8 cellular contexts compared by ENCODE assay signal in genomic region chr1:94061513-94062443, GRCh38. TPM values are rescaled to one million over a fixed set of nuclear protein-coding genes. Genes with fewer than 3 reads are reported as not detected.
DNase-seq lines count a peak whose midpoint lies in the region; ATAC-seq and TF ChIP-seq lines count a peak whose summit lies in the region.

No MANE protein-coding gene starts in this region.

- no peaks in the 10 kb centered on the region for H3K36me3 Mint-ChIP-seq in activated naive CD8-positive, alpha-beta T cell treated with anti-CD3 and anti-CD28 coated beads, Interleukin-2, amount 10 ng/mL, durations not matched to agents 7 days and 5 days

- H3K9me3 Mint-ChIP-seq in activated naive CD8-positive, alpha-beta T cell treated with anti-CD3 and anti-CD28 coated beads, Interleukin-2, amount 10 ng/mL, durations not matched to agents 7 days and 5 days: no peaks in the 10 kb centered on the region

- H3K4me1 Mint-ChIP-seq in activated naive CD8-positive, alpha-beta T cell treated with anti-CD3 and anti-CD28 coated beads, Interleukin-2, amount 10 ng/mL, durations not matched to agents 7 days and 5 days: peaks cover 3% of the 10 kb centered on the region

- H3K27ac Mint-ChIP-seq in activated naive CD8-positive, alpha-beta T cell treated with anti-CD3 and anti-CD28 coated beads, Interleukin-2, amount 10 ng/mL, durations not matched to agents 7 days and 5 days: no peak overlapping the region

- POLR2A ChIA-PET in activated naive CD8-positive, alpha-beta T cell treated with anti-CD3 and anti-CD28 coated beads, Interleukin-2, amount 10 ng/mL, durations not matched to agents 7 days and 5 days (lab: Charles Lee): no interaction called here

- DNase-seq in DMS153 (lab: John Stamatoyannopoulos, UW): peak; percentile 13
- peak; percentile 88 for DNase-seq in NCI-H82 (lab: John Stamatoyannopoulos, UW)
- peak; percentile 39 for DNase-seq in activated naive CD8-positive, alpha-beta T cell treated with anti-CD3 and anti-CD28 coated beads, Interleukin-2, amount 10 ng/mL, durations not matched to agents 7 days and 5 days
- DNase-seq in left ventricle myocardium superior: peak; percentile 63
- DNase-seq in retinal pigment epithelial cell (ENCODE audit: low read depth): no peak
- no peak for DNase-seq in NK-92 (lab: John Stamatoyannopoulos, UW; ENCODE audit: unreplicated experiment)

- intact Hi-C loops in left ventricle myocardium superior (cut with micrococcal nuclease): loop anchor here (5.0 to 10.0 kb wide), 2 partner anchors 153 to 276 kb away; no protein-coding TSS in a partner anchor

- H3K27me3 Mint-ChIP-seq in activated naive CD8-positive, alpha-beta T cell treated with anti-CD3 and anti-CD28 coated beads, Interleukin-2, amount 10 ng/mL, durations not matched to agents 7 days and 5 days: peaks cover 20% of the 10 kb centered on the region

- peak; percentile 92 for TF ChIP-seq CTCF in retinal pigment epithelial cell (conservative IDR thresholded peaks at IDR 0.05; ENCODE audit: low read depth, low read length)

- H3K4me3 Mint-ChIP-seq in activated naive CD8-positive, alpha-beta T cell treated with anti-CD3 and anti-CD28 coated beads, Interleukin-2, amount 10 ng/mL, durations not matched to agents 7 days and 5 days: no peak overlapping the region

- ATAC-seq in GM19351 (IDR thresholded peaks at IDR 0.05; ENCODE audit: unreplicated experiment) (peak; percentile 92), HG03432 (IDR thresholded peaks at IDR 0.05; ENCODE audit: unreplicated experiment) (peak; percentile 83), left ventricle myocardium superior (peak; percentile 80)
- peak; percentile 70 for ATAC-seq in activated naive CD8-positive, alpha-beta T cell treated with anti-CD3 and anti-CD28 coated beads, Interleukin-2, amount 10 ng/mL, durations not matched to agents 7 days and 5 days (ENCODE audit: low read depth)

- no peak overlapping the region for H3K4me3 ChIP-seq in retinal pigment epithelial cell (ENCODE audit: low read length)

RNA-seq across cellular contexts. Expression of gene ABCA4, which starts 59.2 kb away (rescaled TPM):
- not detected for total RNA-seq in activated naive CD8-positive, alpha-beta T cell treated with anti-CD3 and anti-CD28 coated beads, Interleukin-2, amount 10 ng/mL, durations not matched to agents 7 days and 5 days
- 0.55 TPM for total RNA-seq in left ventricle myocardium superior

Comparison
In these comparisons a context has a peak if more than half of its experiments do, and no peak if none do; other contexts are left out.
1. DNase-seq: peak in DMS153 (single experiment), NCI-H82 (single experiment), activated naive CD8-positive, alpha-beta T cell treated with anti-CD3 and anti-CD28 coated beads, Interleukin-2, amount 10 ng/mL, durations not matched to agents 7 days and 5 days (single experiment) and left ventricle myocardium superior (single experiment); none in retinal pigment epithelial cell (single experiment) and NK-92 (single experiment).
2. Peak in every context shown above with its lines, with median percentiles within 50 percentile points of each other: ATAC-seq.